In the genomic region with DNA sequence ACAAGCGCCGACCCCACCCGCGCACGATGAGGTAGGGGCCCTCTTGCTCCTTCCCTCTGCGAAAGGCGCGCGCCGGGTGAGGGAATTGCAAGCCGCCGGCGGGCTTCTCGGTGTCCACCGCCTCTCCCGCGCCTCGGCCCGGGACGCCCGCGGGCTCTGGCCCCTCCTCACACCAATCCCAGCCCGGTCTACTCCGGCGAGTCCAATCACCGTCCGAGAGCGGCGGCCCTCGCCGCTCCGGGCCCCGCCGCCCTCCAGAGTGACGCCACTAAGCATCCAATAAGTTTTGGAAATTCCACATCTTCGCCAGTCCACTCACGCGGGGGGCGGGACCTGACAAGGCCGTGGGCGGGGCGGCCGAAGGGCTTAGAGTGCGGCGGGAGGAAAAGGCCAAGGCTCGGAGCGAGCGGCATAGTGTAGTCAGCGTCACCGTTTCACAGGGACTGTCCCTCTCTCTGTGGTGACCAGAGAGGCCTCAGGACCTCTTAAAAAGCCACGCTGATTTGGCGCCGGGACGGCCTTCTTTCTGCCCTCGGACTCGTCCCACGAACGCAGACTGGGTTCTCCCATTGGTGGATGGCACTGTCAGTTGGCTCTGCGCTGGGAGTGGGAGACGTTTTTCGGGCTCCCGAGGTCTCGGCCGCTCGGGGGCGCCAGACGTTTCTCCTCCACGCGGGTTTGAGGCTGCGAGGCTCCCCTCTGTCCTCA, we compare ENCODE assay signal across 8 cellular contexts. TPM values are rescaled to one million over a fixed set of nuclear protein-coding genes. Genes with fewer than 3 reads are reported as not detected.
DNase-seq lines count a peak whose midpoint lies in the region; FAIRE-seq and TF ChIP-seq lines count a peak whose summit lies in the region.

TRIM45 (minus strand) TSS at position 161 of the 708 bp plus-strand sequence. CDS start 548 bp downstream, outside the sequence.

- FAIRE-seq in G401.6 (lab: Jason Lieb, UNC) (peak; percentile 89), frontal cortex (lab: Jason Lieb, UNC) (no peak)

- peaks cover 5 to 22% (median 18%) of the 10 kb centered on the region in 3 experiments; a peak in 6 of 7 replicates for H3K36me3 Mint-ChIP-seq in H9 (ENCODE audit: insufficient read depth in 1 of 3, low read depth in 3 of 3)

- no peak within 1 kb of the TSS for H3K56ac ChIP-seq in H9 (ENCODE audit: insufficient read length, low read depth, low read length)

- H3K4me1 ChIP-seq in H9 (ENCODE audit: insufficient read depth, low read length) (no peaks in the 10 kb centered on the region), Loucy (ENCODE audit: insufficient read depth, low read length, poor library complexity, severe bottlenecking) (no peaks in the 10 kb centered on the region), SJCRH30 (peaks cover 7% of the 10 kb centered on the region), neuronal stem cell (ENCODE audit: control insufficient read depth in 2 of 2, insufficient read depth in 1 of 2, low read depth in 1 of 2, low read length in 2 of 2) (peaks cover 6 to 11% of the 10 kb centered on the region in 2 donors), subcutaneous abdominal adipose tissue (ENCODE audit: control insufficient read depth in 5 of 5, insufficient read depth in 5 of 5, low read length in 5 of 5) (peaks cover 0 to 15% (median 13%) of the 10 kb centered on the region in 5 donors)

- no peaks in the 10 kb centered on the region for H3F3A ChIP-seq in Loucy (ENCODE audit: low read depth)

- no CpG with 5 or more reads among the region's 70 CpGs for WGBS in H9 (ENCODE audit: extremely low coverage, insufficient read length, low lambda C conversion rate)
- WGBS in neuronal stem cell (ENCODE audit: extremely low coverage in 2 of 2, insufficient read length in 2 of 2, insufficient replicate concordance in 1 of 2), 2 donors, result no CpG with 5 or more reads among the region's 70 CpGs

- no peaks in the 10 kb centered on the region; the same call in 1 of the 2 replicates for H3K27me3 Mint-ChIP-seq in H9 (ENCODE audit: low read depth)

- H3K27ac ChIP-seq in H9 (ENCODE audit: insufficient read length, low read depth, low read length), result no peak within 1 kb of the TSS
- peak within 1 kb of the TSS; percentile 100 for H3K27ac ChIP-seq in SJCRH30
- peak within 1 kb of the TSS; percentile 97 for H3K27ac ChIP-seq in neuronal stem cell (replicated peaks; ENCODE audit: low read length)
- H3K27ac ChIP-seq in subcutaneous abdominal adipose tissue (ENCODE audit: low read depth, low read length), result peak within 1 kb of the TSS; percentile 92

- peaks cover 19 to 22% of the 10 kb centered on the region in 2 experiments for H3K4me1 Mint-ChIP-seq in H9

- H3K23me2 ChIP-seq in H9 (ENCODE audit: insufficient read length, low read depth, low read length, poor library complexity, severe bottlenecking), result peaks cover 8% of the 10 kb centered on the region

- H3K27me3 ChIP-seq in H9 (ENCODE audit: insufficient read depth, low read length) (no peaks in the 10 kb centered on the region), Loucy (ENCODE audit: insufficient read depth, low read length, poor library complexity, severe bottlenecking) (no peaks in the 10 kb centered on the region), SJCRH30 (no peaks in the 10 kb centered on the region), neuronal stem cell (ENCODE audit: control insufficient read depth in 3 of 3, insufficient read depth in 3 of 3, low read depth in 1 of 3, low read length in 3 of 3) (no peaks in the 10 kb centered on the region), subcutaneous abdominal adipose tissue (ENCODE audit: control insufficient read depth in 5 of 5, insufficient read depth in 4 of 5, low read length in 5 of 5) (peaks cover 0 to 2% (median 0%) of the 10 kb centered on the region in 5 donors)

- H3K9me3 Mint-ChIP-seq in H9, result peaks cover 0 to 2% of the 10 kb centered on the region in 2 experiments; a peak in 1 of 5 replicates

- H3K79me1 ChIP-seq in H9 (ENCODE audit: insufficient read depth, low read depth, low read length, poor library complexity, severe bottlenecking) (no peaks in the 10 kb centered on the region), neuronal stem cell (ENCODE audit: low read depth, low read length) (no peaks in the 10 kb centered on the region)

- H2BK15ac ChIP-seq in H9 (ENCODE audit: low read depth, low read length), result no peak within 1 kb of the TSS
- H2BK15ac ChIP-seq in neuronal stem cell (ENCODE audit: low read length), result peak within 1 kb of the TSS; percentile 45

- H3K4me3 Mint-ChIP-seq in H9, result peak within 1 kb of the TSS; percentile 82 to 87

- no peaks in the 10 kb centered on the region for H3K9me2 ChIP-seq in Loucy (replicated peaks; ENCODE audit: low read depth, low read length)

- H3K4me3 ChIP-seq in Loucy (ENCODE audit: low read length, poor library complexity, severe bottlenecking) (peak within 1 kb of the TSS; percentile 87), SJCRH30 (peak within 1 kb of the TSS; percentile 68), neuronal stem cell (ENCODE audit: low read length in 2 of 2) (peak within 1 kb of the TSS; percentile 83 to 92), subcutaneous abdominal adipose tissue (ENCODE audit: low read depth in 1 of 5, low read length in 5 of 5) (peak within 1 kb of the TSS; percentile 88 to 97 (median 94))

- H4K91ac ChIP-seq in H9 (ENCODE audit: insufficient read length, low read depth, low read length) (no peak within 1 kb of the TSS), neuronal stem cell (ENCODE audit: low read depth, low read length, poor library complexity) (peak within 1 kb of the TSS; percentile 50)

- H3K14ac ChIP-seq in H9 (ENCODE audit: insufficient read depth, low read length), result peak within 1 kb of the TSS; percentile 85
- peak within 1 kb of the TSS; percentile 42 for H3K14ac ChIP-seq in neuronal stem cell (ENCODE audit: low read length)

- H2BK5ac ChIP-seq in H9 (ENCODE audit: insufficient read length, low read length), result no peak within 1 kb of the TSS
- H2BK5ac ChIP-seq in neuronal stem cell (ENCODE audit: low read length), result peak within 1 kb of the TSS; percentile 84

- no peaks in the 10 kb centered on the region for H3K79me2 ChIP-seq in H9 (ENCODE audit: insufficient read depth, low read length)
- no peaks in the 10 kb centered on the region for H3K79me2 ChIP-seq in Loucy (ENCODE audit: insufficient read depth, low read length)

- no peak within 1 kb of the TSS for H3T11ph ChIP-seq in H9 (ENCODE audit: low read length)

- H4K20me1 ChIP-seq in H9 (ENCODE audit: control insufficient read depth, insufficient read depth, insufficient read length) (no peaks in the 10 kb centered on the region), Loucy (ENCODE audit: insufficient read depth, low read length, poor library complexity, severe bottlenecking) (no peaks in the 10 kb centered on the region)

- H4K8ac ChIP-seq in H9 (replicated peaks; ENCODE audit: insufficient read length, low read depth, low read length), result no peak within 1 kb of the TSS
- H4K8ac ChIP-seq in neuronal stem cell (ENCODE audit: low read depth, low read length), result no peak within 1 kb of the TSS

- H3K36me3 ChIP-seq in Loucy (ENCODE audit: insufficient read depth, low read length) (no peaks in the 10 kb centered on the region), SJCRH30 (no peaks in the 10 kb centered on the region; the same call in 1 of the 2 replicates), neuronal stem cell (replicated peaks in 1 of 2; ENCODE audit: control insufficient read depth in 2 of 2, insufficient read depth in 2 of 2, low read length in 2 of 2) (peaks cover 8 to 23% of the 10 kb centered on the region in 2 donors), subcutaneous abdominal adipose tissue (ENCODE audit: control insufficient read depth in 5 of 5, insufficient read depth in 5 of 5, low read length in 5 of 5) (peaks cover 0 to 3% (median 0%) of the 10 kb centered on the region in 5 donors)

- H3K9me3 ChIP-seq in H9 (ENCODE audit: control insufficient read depth, low read depth, low read length) (no peaks in the 10 kb centered on the region), Loucy (ENCODE audit: insufficient read depth, low read depth, low read length) (no peaks in the 10 kb centered on the region), SJCRH30 (replicated peaks) (no peaks in the 10 kb centered on the region), neuronal stem cell (replicated peaks in 1 of 2; ENCODE audit: control insufficient read depth in 2 of 2, insufficient read depth in 1 of 2, low read depth in 1 of 2, low read length in 2 of 2) (no peaks in the 10 kb centered on the region), subcutaneous abdominal adipose tissue (ENCODE audit: control insufficient read depth in 5 of 5, low read length in 5 of 5) (no peaks in the 10 kb centered on the region)

- H2BK12ac ChIP-seq in H9 (ENCODE audit: insufficient read length, low read depth, low read length) (no peak within 1 kb of the TSS), neuronal stem cell (ENCODE audit: low read length) (no peak within 1 kb of the TSS)

- H3K4me2 ChIP-seq in H9 (ENCODE audit: insufficient read depth, insufficient read length, low read length) (peak within 1 kb of the TSS; percentile 53), Loucy (ENCODE audit: low read depth, low read length, poor library complexity, severe bottlenecking) (peak within 1 kb of the TSS; percentile 76), neuronal stem cell (ENCODE audit: insufficient read depth, low read length, poor library complexity, severe bottlenecking) (peak within 1 kb of the TSS; percentile 84)

- H3K23ac ChIP-seq in H9 (ENCODE audit: insufficient read length, low read depth, low read length) (no peak within 1 kb of the TSS), neuronal stem cell (ENCODE audit: low read depth, low read length, poor library complexity) (peak within 1 kb of the TSS; percentile 52)

- no peak within 1 kb of the TSS for H4K5ac ChIP-seq in H9 (ENCODE audit: insufficient read length, low read depth, low read length)

- H3K18ac ChIP-seq in H9 (ENCODE audit: insufficient read length, low read depth, low read length), result peak within 1 kb of the TSS; percentile 83
- H3K18ac ChIP-seq in neuronal stem cell (ENCODE audit: low read length), result peak within 1 kb of the TSS; percentile 98

- DNase-seq in H9 (peak; percentile 96), SJCRH30 (peak; percentile 98), frontal cortex (ENCODE audit: low spot score in 2 of 2) (peak; percentile 85 to 89), neuronal stem cell (ENCODE audit: low spot score) (peak; percentile 96)
- DNase-seq in activated naive CD4-positive, alpha-beta T cell treated with Interleukin-2 at 50 U/mL for 16 hours, result peak; percentile 87

- H2AK5ac ChIP-seq in H9 (ENCODE audit: insufficient read length, low read length) (no peak within 1 kb of the TSS), neuronal stem cell (ENCODE audit: low read depth, low read length) (no peak within 1 kb of the TSS)

- H3K9ac ChIP-seq in H9 (ENCODE audit: extremely low read depth, insufficient read length, low read length) (peak within 1 kb of the TSS; percentile 71), Loucy (ENCODE audit: low read depth, low read length, poor library complexity, severe bottlenecking) (peak within 1 kb of the TSS; percentile 74), neuronal stem cell (ENCODE audit: low read depth, low read length, poor library complexity) (peak within 1 kb of the TSS; percentile 95), subcutaneous abdominal adipose tissue (ENCODE audit: low read length in 5 of 5) (peak within 1 kb of the TSS; percentile 57 to 96 (median 92))

- TF ChIP-seq CTCF in H9 (conservative IDR thresholded peaks at IDR 0.05) (peak; percentile 78), Loucy (conservative IDR thresholded peaks at IDR 0.05; ENCODE audit: low read length) (peak; percentile 76)

- H2BK120ac ChIP-seq in H9 (ENCODE audit: low read depth, low read length, poor library complexity, severe bottlenecking) (peak within 1 kb of the TSS; percentile 10), neuronal stem cell (ENCODE audit: low read depth, low read length) (no peak within 1 kb of the TSS)

- no peak within 1 kb of the TSS for H2AFZ ChIP-seq in H9 (ENCODE audit: low read length)
- H2AFZ ChIP-seq in Loucy (ENCODE audit: low read length), result peak within 1 kb of the TSS; percentile 99
- peak within 1 kb of the TSS; percentile 98 for H2AFZ ChIP-seq in neuronal stem cell (ENCODE audit: low read length)

- H2BK20ac ChIP-seq in H9 (ENCODE audit: low read depth, low read length, poor library complexity, severe bottlenecking), result no peak within 1 kb of the TSS

- peak within 1 kb of the TSS; percentile 30 to 88 (median 81); a peak in 5 of 7 replicates for H3K27ac Mint-ChIP-seq in H9

- H3K4ac ChIP-seq in H9 (ENCODE audit: low read depth, low read length), result no peak within 1 kb of the TSS
- H3K4ac ChIP-seq in neuronal stem cell (ENCODE audit: low read length), result peak within 1 kb of the TSS; percentile 7

RNA-seq across cellular contexts. Expression of gene TRIM45, which starts in this region (rescaled TPM):
- total RNA-seq in H9 (2021), result 10.3 and 11.7 TPM in 2 replicates
- 15.9 and 16.1 TPM in 2 replicates for total RNA-seq in SJCRH30 (2014; rRNA removed; shearing (Covaris generic))
- 3.7 TPM for total RNA-seq in frontal cortex
- polyA plus RNA-seq in neuronal stem cell (2013, experiment 1 of 2), result 19.1 TPM
- polyA plus RNA-seq in neuronal stem cell (2013, experiment 2 of 2), result 19.2 TPM
